In the genomic region with DNA sequence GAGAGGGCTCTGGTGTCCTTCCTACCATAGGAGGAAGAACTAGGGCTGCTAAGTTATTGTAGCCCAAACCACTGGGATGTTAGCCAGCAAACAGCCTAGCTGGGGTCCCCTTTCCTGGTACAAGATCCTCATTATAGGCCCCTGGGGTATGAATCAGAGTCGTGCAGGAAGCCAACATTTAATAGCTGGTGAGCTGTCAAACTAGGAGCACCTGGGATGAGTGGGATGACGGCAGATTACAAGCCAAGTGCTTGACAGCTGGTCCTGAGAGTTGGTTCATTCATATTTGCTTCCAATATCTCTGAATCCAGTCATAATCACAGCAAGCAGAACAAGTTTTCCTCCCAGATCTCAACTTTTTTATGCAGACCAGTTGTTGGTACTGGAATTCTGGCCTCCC, we compare ENCODE assay signal across 19 cellular contexts.
"Had no signal": no experiment of that assay in that cellular context is flagged by ENCODE, and none has a peak within 500 bp of the region (broad histone marks: within the 10 kb centered on the region; RNA-seq: fewer than 3 reads in every experiment).

No MANE protein-coding gene starts in this region.

- H3K36me3 ChIP-seq: sigmoid colon, uterus had no signal

- H3K79me2 ChIP-seq: hepatocyte had no signal

- FAIRE-seq: frontal cortex had no signal

- DNase-seq: activated B cell treated with CpG ODN at 0.5 μM for 24 hours; activated CD4-positive, alpha-beta memory T cell treated with anti-CD3 and anti-CD28 coated beads for 36 hours; activated CD4-positive, alpha-beta T cell treated with anti-CD3 and anti-CD28 coated beads for 4 hours; activated effector memory CD4-positive, alpha-beta T cell treated with anti-CD3 and anti-CD28 coated beads, Interleukin-2, amount 50 U/mL, for 16 hours; activated naive CD4-positive, alpha-beta T cell treated with anti-CD3 and anti-CD28 coated beads, Interleukin-2, amount 10 ng/mL, durations not matched to agents 7 days and 5 days; activated T-cell treated with anti-CD3 and anti-CD28 coated beads, Interleukin-2, amount 50 U/mL, for 72 hours; central memory CD4-positive, alpha-beta T cell; effector memory CD4-positive, alpha-beta T cell; glutamatergic neuron; left ventricle myocardium superior; sigmoid colon; spleen; stimulated activated CD4-positive, alpha-beta T cell treated with anti-CD3 and anti-CD28 coated beads, Interleukin-4, amount 100 ng/mL, for 1 hour; stimulated activated naive CD4-positive, alpha-beta T cell; testis; trophoblast cell; uterus had no signal

- H3K4me2 ChIP-seq: hepatocyte had no signal

- ATAC-seq: left ventricle myocardium superior had no signal

- H3K27ac ChIP-seq: hepatocyte, sigmoid colon, spleen, testis, uterus had no signal

- H3K4me1 ChIP-seq: sigmoid colon, testis, uterus had no signal

- H3K4me3 ChIP-seq: hepatocyte, sigmoid colon, spleen, testis, uterus had no signal

- H2AFZ ChIP-seq: hepatocyte had no signal

- H3K27me3 ChIP-seq: hepatocyte, sigmoid colon, spleen, testis, uterus had no signal

- H3K9me3 ChIP-seq: sigmoid colon, spleen, testis, uterus had no signal
